In genomic region chrX:153334654-153335295, GRCh38 we compare ENCODE assay signal across 8 cellular contexts. TPM values are rescaled to one million over a fixed set of nuclear protein-coding genes. Genes with fewer than 3 reads are reported as not detected.
DNase-seq lines count a peak whose midpoint lies in the region; ATAC-seq and TF ChIP-seq lines count a peak whose summit lies in the region.

No MANE protein-coding gene starts in this region.

- no peaks in the 10 kb centered on the region for H3K27me3 ChIP-seq in sigmoid colon

- TF ChIP-seq CTCF in GM12865 (IDR thresholded peaks at IDR 0.05; ENCODE audit: insufficient read depth, low read depth, low read length, missing control alignments) (no peak), fibroblast of pulmonary artery (IDR thresholded peaks at IDR 0.05; ENCODE audit: low read length, missing control alignments) (no peak), sigmoid colon (IDR thresholded peaks at IDR 0.05) (no peak)

- H3K4me1 ChIP-seq in sigmoid colon = peaks cover 0 to 9% (median 9%) of the 10 kb centered on the region in 4 donors

- no peak for TF ChIP-seq POLR2A in sigmoid colon (IDR thresholded peaks at IDR 0.05)

- peaks cover 32% of the 10 kb centered on the region for H3K36me3 ChIP-seq in SK-N-MC (ENCODE audit: insufficient read depth, low read length)
- peaks cover 0 to 14% (median 0%) of the 10 kb centered on the region in 4 donors for H3K36me3 ChIP-seq in sigmoid colon

- H3K27ac ChIP-seq in SK-N-MC (no peak overlapping the region), sigmoid colon (peak overlapping the region; percentile 59 to 80 (median 71))

- H3K4me3 ChIP-seq in GM12865 (ENCODE audit: low read depth, low read length) (peak overlapping the region; percentile 83), SK-N-MC (peak overlapping the region; percentile 75), fibroblast of pulmonary artery (replicated peaks; ENCODE audit: low read depth, low read length) (peak overlapping the region; percentile 70), sigmoid colon (peak overlapping the region; percentile 55 to 71 (median 66))

- H3K9me3 ChIP-seq in SK-N-MC (ENCODE audit: low read depth, low read length) (no peaks in the 10 kb centered on the region), sigmoid colon (no peaks in the 10 kb centered on the region)

- intact Hi-C loops in sigmoid colon (cut with DNase I) = loop anchor here (10.0 kb wide), 2 partner anchors 140 to 390 kb away; partner anchors contain the start of gene HAUS7

- TF ChIP-seq EP300 in sigmoid colon (IDR thresholded peaks at IDR 0.05) = no peak

- peak overlapping the region; percentile 77 for H3K9ac ChIP-seq in SK-N-MC (ENCODE audit: insufficient read length)

- no peak for ATAC-seq in GM19328 (IDR thresholded peaks at IDR 0.05; ENCODE audit: unreplicated experiment)

- WGBS in sigmoid colon, 2 donors = 17 to 26% methylated on average over 14 to 15 of the region's 16 CpGs

- DNase-seq in GM12865 (ENCODE audit: low read depth) (no peak), SK-N-MC (ENCODE audit: low read depth, low spot score) (no peak), fibroblast of pulmonary artery (ENCODE audit: low read depth) (no peak), sigmoid colon (no peak), foreskin melanocyte (no peak), OCI-M1 (lab: John Stamatoyannopoulos, UW) (no peak), occipital lobe (lab: John Stamatoyannopoulos, UW) (no peak)

RNA-seq across cellular contexts. Expression of gene ZNF275, which starts 0.8 kb away (rescaled TPM):
- total RNA-seq in sigmoid colon = 10 to 100 TPM in 2 of 4 donors, 1 to 10 TPM in 2; 8.6 to 13.3 (median 9.9) TPM
- 1 to 10 TPM; 1.4 to 3.7 (median 2.4) TPM for polyA plus RNA-seq in sigmoid colon
- 7.8 TPM for total RNA-seq in occipital lobe

RNA-seq across cellular contexts. Expression of gene PNMA6F, which starts 13.2 kb away (rescaled TPM):
- total RNA-seq in sigmoid colon = not detected
- not detected for polyA plus RNA-seq in sigmoid colon
- 0.16 TPM for total RNA-seq in occipital lobe
